1 cellular context compared by ENCODE assay signal in the genomic region with DNA sequence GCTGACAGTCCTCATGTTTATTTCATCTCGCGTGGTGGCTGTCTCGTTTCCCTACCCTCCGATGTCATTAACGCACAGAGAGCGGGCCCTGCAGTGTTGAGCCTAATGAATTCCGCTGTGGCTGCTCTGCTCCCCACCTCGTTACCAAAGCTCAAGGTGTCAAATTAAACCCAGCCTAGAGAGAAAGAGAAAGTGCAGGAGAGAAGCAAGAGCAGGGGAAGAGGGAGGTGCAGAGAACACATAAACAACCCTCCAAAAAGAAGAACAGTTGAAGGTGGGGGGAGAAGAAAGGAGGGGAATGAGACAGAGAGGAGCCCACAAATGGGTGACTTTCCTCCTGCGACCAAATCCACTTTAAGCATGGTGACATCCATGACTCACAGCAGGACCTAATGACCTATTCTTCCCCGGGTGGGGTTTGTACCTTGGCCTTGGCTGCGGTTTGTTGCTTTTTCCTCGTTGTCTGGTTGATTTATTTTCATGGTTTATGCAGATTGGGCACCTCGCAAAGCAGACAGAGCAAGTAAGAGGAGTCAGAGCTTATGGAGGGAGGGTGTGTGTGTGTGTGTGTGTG.
TF ChIP-seq lines count a peak whose summit lies in the region.

No MANE protein-coding gene starts in this region.

TF ChIP-seq in GM23338, 12 proteins besides CTCF, POLR2A, EP300 and RAD21 (continued from another document):
- TF ChIP-seq, protein P1, sequence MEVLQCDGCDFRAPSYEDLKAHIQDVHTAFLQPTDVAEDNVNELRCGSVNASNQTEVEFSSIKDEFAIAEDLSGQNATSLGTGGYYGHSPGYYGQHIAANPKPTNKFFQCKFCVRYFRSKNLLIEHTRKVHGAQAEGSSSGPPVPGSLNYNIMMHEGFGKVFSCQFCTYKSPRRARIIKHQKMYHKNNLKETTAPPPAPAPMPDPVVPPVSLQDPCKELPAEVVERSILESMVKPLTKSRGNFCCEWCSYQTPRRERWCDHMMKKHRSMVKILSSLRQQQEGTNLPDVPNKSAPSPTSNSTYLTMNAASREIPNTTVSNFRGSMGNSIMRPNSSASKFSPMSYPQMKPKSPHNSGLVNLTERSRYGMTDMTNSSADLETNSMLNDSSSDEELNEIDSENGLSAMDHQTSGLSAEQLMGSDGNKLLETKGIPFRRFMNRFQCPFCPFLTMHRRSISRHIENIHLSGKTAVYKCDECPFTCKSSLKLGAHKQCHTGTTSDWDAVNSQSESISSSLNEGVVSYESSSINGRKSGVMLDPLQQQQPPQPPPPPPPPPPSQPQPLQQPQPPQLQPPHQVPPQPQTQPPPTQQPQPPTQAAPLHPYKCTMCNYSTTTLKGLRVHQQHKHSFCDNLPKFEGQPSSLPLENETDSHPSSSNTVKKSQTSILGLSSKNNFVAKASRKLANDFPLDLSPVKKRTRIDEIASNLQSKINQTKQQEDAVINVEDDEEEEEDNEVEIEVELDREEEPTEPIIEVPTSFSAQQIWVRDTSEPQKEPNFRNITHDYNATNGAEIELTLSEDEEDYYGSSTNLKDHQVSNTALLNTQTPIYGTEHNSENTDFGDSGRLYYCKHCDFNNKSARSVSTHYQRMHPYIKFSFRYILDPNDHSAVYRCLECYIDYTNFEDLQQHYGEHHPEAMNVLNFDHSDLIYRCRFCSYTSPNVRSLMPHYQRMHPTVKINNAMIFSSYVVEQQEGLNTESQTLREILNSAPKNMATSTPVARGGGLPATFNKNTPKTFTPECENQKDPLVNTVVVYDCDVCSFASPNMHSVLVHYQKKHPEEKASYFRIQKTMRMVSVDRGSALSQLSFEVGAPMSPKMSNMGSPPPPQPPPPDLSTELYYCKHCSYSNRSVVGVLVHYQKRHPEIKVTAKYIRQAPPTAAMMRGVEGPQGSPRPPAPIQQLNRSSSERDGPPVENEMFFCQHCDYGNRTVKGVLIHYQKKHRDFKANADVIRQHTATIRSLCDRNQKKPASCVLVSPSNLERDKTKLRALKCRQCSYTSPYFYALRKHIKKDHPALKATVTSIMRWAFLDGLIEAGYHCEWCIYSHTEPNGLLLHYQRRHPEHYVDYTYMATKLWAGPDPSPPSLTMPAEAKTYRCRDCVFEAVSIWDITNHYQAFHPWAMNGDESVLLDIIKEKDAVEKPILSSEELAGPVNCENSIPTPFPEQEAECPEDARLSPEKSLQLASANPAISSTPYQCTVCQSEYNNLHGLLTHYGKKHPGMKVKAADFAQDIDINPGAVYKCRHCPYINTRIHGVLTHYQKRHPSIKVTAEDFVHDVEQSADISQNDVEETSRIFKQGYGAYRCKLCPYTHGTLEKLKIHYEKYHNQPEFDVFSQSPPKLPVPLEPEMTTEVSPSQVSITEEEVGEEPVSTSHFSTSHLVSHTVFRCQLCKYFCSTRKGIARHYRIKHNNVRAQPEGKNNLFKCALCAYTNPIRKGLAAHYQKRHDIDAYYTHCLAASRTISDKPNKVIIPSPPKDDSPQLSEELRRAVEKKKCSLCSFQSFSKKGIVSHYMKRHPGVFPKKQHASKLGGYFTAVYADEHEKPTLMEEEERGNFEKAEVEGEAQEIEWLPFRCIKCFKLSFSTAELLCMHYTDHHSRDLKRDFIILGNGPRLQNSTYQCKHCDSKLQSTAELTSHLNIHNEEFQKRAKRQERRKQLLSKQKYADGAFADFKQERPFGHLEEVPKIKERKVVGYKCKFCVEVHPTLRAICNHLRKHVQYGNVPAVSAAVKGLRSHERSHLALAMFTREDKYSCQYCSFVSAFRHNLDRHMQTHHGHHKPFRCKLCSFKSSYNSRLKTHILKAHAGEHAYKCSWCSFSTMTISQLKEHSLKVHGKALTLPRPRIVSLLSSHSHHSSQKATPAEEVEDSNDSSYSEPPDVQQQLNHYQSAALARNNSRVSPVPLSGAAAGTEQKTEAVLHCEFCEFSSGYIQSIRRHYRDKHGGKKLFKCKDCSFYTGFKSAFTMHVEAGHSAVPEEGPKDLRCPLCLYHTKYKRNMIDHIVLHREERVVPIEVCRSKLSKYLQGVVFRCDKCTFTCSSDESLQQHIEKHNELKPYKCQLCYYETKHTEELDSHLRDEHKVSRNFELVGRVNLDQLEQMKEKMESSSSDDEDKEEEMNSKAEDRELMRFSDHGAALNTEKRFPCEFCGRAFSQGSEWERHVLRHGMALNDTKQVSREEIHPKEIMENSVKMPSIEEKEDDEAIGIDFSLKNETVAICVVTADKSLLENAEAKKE (CRISPR knock-in tag; IDR thresholded peaks at IDR 0.05), result no peak
- TF ChIP-seq EZH2phosphoT487 (IDR thresholded peaks at IDR 0.05; ENCODE audit: unreplicated experiment) (no peak), ZNF114 (CRISPR knock-in tag; IDR thresholded peaks at IDR 0.05) (no peak), EZH2 (IDR thresholded peaks at IDR 0.05; ENCODE audit: low read depth, unreplicated experiment) (no peak)
